ENCODE assay signal across 1 cellular context in the genomic region with DNA sequence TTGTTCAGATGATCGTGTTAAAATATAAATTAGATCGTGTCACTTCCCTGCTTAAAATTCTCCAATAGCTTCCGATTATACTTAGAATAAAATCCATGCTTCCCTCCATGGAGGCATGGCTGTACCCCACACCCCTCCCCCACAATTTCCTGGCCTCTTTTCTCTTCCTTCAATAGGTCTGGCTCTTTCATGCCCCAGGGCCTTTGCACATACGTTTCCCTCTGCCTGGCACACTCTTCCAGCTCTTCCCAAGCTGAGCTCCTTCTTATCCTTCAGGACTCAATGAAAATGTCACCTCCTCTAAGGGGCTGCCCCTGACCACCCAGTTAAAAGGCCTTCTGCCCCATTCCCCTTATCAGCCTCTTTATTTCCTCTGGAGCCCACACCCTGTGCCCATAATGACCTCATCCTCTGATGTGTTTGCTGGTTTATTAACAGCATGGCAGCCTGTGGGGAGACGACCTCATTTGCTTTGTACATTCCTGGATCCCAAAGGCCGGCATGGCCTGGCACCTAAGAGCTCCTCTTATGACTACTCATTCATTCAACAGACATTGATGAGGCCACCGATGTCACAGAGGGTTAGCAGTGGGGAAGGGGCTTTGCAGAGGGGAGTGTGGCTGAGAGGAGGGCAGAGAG.
TF ChIP-seq lines count a peak whose summit lies in the region.

No MANE protein-coding gene starts in this region.

TF ChIP-seq in HepG2, 621 proteins besides CTCF, POLR2A, EP300 and RAD21:
- TF ChIP-seq, protein P1, sequence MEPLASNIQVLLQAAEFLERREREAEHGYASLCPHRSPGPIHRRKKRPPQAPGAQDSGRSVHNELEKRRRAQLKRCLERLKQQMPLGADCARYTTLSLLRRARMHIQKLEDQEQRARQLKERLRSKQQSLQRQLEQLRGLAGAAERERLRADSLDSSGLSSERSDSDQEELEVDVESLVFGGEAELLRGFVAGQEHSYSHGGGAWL (CRISPR knock-in tag; IDR thresholded peaks at IDR 0.05): no peak
- TF ChIP-seq ZFY (CRISPR knock-in tag; IDR thresholded peaks at IDR 0.05) (no peak), GABPA (IDR thresholded peaks at IDR 0.05; ENCODE audit: low read depth, low read length) (no peak), GABPA (CRISPR knock-in tag; IDR thresholded peaks at IDR 0.05; ENCODE audit: low read depth) (no peak), RARA (CRISPR knock-in tag; IDR thresholded peaks at IDR 0.05) (no peak), ZSCAN30 (CRISPR knock-in tag; IDR thresholded peaks at IDR 0.05) (no peak), ATF7 (IDR thresholded peaks at IDR 0.05) (peak; percentile 67; the same call in 1 of the 2 replicates), ATF7 (CRISPR knock-in tag; IDR thresholded peaks at IDR 0.05) (no peak), NFYC (CRISPR knock-in tag; IDR thresholded peaks at IDR 0.05) (no peak)
- TF ChIP-seq, protein P2, sequence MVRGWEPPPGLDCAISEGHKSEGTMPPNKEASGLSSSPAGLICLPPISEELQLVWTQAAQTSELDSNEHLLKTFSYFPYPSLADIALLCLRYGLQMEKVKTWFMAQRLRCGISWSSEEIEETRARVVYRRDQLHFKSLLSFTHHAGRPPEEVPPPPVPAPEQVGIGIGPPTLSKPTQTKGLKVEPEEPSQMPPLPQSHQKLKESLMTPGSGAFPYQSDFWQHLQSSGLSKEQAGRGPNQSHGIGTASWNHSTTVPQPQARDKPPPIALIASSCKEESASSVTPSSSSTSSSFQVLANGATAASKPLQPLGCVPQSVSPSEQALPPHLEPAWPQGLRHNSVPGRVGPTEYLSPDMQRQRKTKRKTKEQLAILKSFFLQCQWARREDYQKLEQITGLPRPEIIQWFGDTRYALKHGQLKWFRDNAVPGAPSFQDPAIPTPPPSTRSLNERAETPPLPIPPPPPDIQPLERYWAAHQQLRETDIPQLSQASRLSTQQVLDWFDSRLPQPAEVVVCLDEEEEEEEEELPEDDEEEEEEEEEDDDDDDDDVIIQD (CRISPR knock-in tag; IDR thresholded peaks at IDR 0.05; ENCODE audit: low read depth): no peak
- TF ChIP-seq, protein P3, sequence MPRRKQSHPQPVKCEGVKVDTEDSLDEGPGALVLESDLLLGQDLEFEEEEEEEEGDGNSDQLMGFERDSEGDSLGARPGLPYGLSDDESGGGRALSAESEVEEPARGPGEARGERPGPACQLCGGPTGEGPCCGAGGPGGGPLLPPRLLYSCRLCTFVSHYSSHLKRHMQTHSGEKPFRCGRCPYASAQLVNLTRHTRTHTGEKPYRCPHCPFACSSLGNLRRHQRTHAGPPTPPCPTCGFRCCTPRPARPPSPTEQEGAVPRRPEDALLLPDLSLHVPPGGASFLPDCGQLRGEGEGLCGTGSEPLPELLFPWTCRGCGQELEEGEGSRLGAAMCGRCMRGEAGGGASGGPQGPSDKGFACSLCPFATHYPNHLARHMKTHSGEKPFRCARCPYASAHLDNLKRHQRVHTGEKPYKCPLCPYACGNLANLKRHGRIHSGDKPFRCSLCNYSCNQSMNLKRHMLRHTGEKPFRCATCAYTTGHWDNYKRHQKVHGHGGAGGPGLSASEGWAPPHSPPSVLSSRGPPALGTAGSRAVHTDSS (CRISPR knock-in tag; conservative IDR thresholded peaks at IDR 0.05): no peak
TF ChIP-seq in HepG2: peak in this region for 1.
